ENCODE assay signal across 16 cellular contexts in the genomic region with DNA sequence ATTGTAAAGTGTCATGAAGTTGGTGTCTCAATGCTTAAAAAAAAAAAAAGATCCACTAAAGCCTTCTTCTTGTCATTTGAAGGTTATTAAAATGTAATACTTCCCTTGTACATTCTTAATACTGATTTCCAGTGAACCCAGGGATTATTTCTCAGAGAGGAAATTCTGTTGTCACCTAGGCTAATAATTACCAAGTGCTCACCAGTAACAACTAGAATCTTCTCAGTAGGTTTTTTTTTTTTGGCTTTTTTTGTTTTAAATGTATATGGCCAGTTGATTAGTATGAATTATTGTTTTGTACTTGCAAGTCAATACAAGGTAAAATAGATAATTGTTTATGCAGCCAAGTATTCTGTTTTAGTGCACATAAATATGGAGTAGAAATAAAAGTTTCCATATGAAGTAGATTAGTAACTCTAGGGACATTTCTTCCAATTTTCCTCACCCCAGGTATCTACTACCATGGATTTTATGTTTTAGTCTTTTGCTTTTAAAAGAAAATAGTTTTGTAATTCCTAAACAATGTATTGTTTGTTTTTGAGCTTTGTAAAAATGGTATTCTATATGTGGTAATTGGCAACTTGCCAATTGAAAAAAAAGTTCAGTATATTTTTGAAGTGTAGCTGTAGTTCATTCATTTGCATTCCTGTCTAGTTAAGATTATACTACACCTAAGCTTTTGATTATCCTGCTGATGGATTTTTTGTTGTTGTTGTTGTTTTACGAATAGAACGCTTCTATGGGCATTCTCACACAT. TPM values are rescaled to one million over a fixed set of nuclear protein-coding genes. Genes with fewer than 3 reads are reported as not detected.
DNase-seq lines count a peak whose midpoint lies in the region; ATAC-seq and TF ChIP-seq lines count a peak whose summit lies in the region.
"Had no signal": no experiment of that assay in that cellular context is flagged by ENCODE, and none has a peak within 500 bp of the region (broad histone marks: within the 10 kb centered on the region; RNA-seq: fewer than 3 reads in every experiment).

No MANE protein-coding gene starts in this region.

- TF ChIP-seq RAD21 in SK-N-SH (IDR thresholded peaks at IDR 0.05; ENCODE audit: low read length), result no peak

- no peaks in the 10 kb centered on the region for H3K36me3 ChIP-seq in SK-N-SH (replicated peaks in 1 of 2; ENCODE audit: control insufficient read depth in 1 of 2, insufficient read depth in 2 of 2, low read length in 1 of 2)
- H3K36me3 ChIP-seq in right lobe of liver, result no peaks in the 10 kb centered on the region
- H3K36me3 ChIP-seq in tibial artery, result no peaks in the 10 kb centered on the region

- CTCF ChIA-PET in SK-N-SH (lab: Yijun Ruan, JAX), result no interaction called here

- H3K4me1 ChIP-seq in SK-N-SH (ENCODE audit: control insufficient read depth in 1 of 2, insufficient read depth in 2 of 2, low read depth in 1 of 2, low read length in 1 of 2) (peaks cover 25 to 47% of the 10 kb centered on the region in 2 experiments), right lobe of liver (peaks cover 0 to 15% (median 5%) of the 10 kb centered on the region in 4 donors), tibial artery (peaks cover 0 to 99% (median 31%) of the 10 kb centered on the region in 4 donors)

- H3K4me3 ChIP-seq in SK-N-SH (ENCODE audit: low read depth in 2 of 2, low read length in 1 of 2) (no peak overlapping the region), right lobe of liver (no peak overlapping the region), tibial artery (no peak overlapping the region)

- peak overlapping the region; percentile 30; the same call in 1 of the 2 replicates for H3K9ac ChIP-seq in SK-N-SH

- no peak for TF ChIP-seq EP300 in SK-N-SH (IDR thresholded peaks at IDR 0.05; ENCODE audit: borderline replicate concordance in 1 of 2, low read depth in 1 of 2, low read length in 1 of 2)

- peak overlapping the region in 1 of 2 experiments; percentile 85; a peak in 2 of 4 replicates for H3K27ac ChIP-seq in SK-N-SH (ENCODE audit: low read depth in 2 of 2, low read length in 1 of 2)
- peak overlapping the region; percentile 70 for H3K27ac ChIP-seq in VCaP
- H3K27ac ChIP-seq in right lobe of liver, result peak overlapping the region in 2 of 3 donors; percentile 50 to 69
- H3K27ac ChIP-seq in tibial artery, result peak overlapping the region; percentile 49 to 50

- 98% methylated on average over 2 of the region's 2 CpGs for WGBS in SK-N-SH (ENCODE audit: low lambda C conversion rate)
- WGBS in right lobe of liver (ENCODE audit: insufficient coverage, low coverage, low lambda C conversion rate, missing lambda C conversion rate), result 100% methylated on average over 2 of the region's 2 CpGs

- ATAC-seq in SK-N-SH treated with all-trans-retinoic acid at 6 μM for 48 hours (no peak), right lobe of liver (peak in 2 of 4 donors; percentile 55 to 60)
- ATAC-seq in stimulated activated naive CD8-positive, alpha-beta T cell treated with anti-CD3 and anti-CD28 coated beads, Interleukin-15, Interleukin-2, amounts not matched to agents 100 U/mL and 50 U/mL, for 24 hours, result no peak
- ATAC-seq: activated naive CD8-positive, alpha-beta T cell treated with anti-CD3 and anti-CD28 coated beads, Interleukin-2, amount 50 U/mL, for 24 hours had no signal

- POLR2A ChIA-PET in SK-N-SH (lab: Yijun Ruan, JAX), result no interaction called here

- H3F3A ChIP-seq in SK-N-SH (replicated peaks; ENCODE audit: insufficient read depth), result peaks cover 22% of the 10 kb centered on the region

- no peak overlapping the region for H2AFZ ChIP-seq in SK-N-SH (ENCODE audit: low read depth)

- H3K27me3 ChIP-seq in SK-N-SH (ENCODE audit: insufficient read depth), result no peaks in the 10 kb centered on the region
- no peaks in the 10 kb centered on the region for H3K27me3 ChIP-seq in right lobe of liver
- no peaks in the 10 kb centered on the region for H3K27me3 ChIP-seq in tibial artery

- H3K9me2 ChIP-seq in SK-N-SH, result no peaks in the 10 kb centered on the region

- no peak for DNase-seq in SK-N-SH
- no peak for DNase-seq in right lobe of liver
- no peak for DNase-seq in tibial artery
- no peak for DNase-seq in dedifferentiated amniotic fluid mesenchymal stem cell (ENCODE audit: extremely low spot score)
- no peak for DNase-seq in DMS153 (lab: John Stamatoyannopoulos, UW)
- no peak for DNase-seq in stimulated activated naive CD8-positive, alpha-beta T cell treated with anti-CD3 and anti-CD28 coated beads, Interleukin-15, Interleukin-2, amounts not matched to agents 100 U/mL and 50 U/mL, for 24 hours
- DNase-seq: 8988T; activated CD4-positive, alpha-beta T cell treated with anti-CD3 and anti-CD28 coated beads, Interleukin-2, amount 50 U/mL, for 48 hours; activated naive CD8-positive, alpha-beta T cell treated with anti-CD3 and anti-CD28 coated beads, Interleukin-2, amount 50 U/mL, for 24 hours; midbrain; NCI-H2081 treated with DMSO at 0.1 percent for 48 hours; SIG-M5; small intestine; stimulated activated naive CD4-positive, alpha-beta T cell treated with Interleukin-2 at 50 U/mL for 16 hours had no signal

- H4K20me1 ChIP-seq in SK-N-SH (ENCODE audit: insufficient read depth), result peaks cover 60% of the 10 kb centered on the region

- intact Hi-C loops in right lobe of liver (cut with DNase I), result no loop called here
- intact Hi-C loops in tibial artery (cut with DNase I; ENCODE audit: low total_unique reads), result no loop called here

- TF ChIP-seq POLR2A in right lobe of liver (IDR thresholded peaks at IDR 0.05), result no peak

- no peaks in the 10 kb centered on the region for H3K9me3 ChIP-seq in SK-N-SH
- H3K9me3 ChIP-seq in right lobe of liver, result no peaks in the 10 kb centered on the region
- no peaks in the 10 kb centered on the region for H3K9me3 ChIP-seq in tibial artery

- H3K4me2 ChIP-seq in SK-N-SH, result peak overlapping the region; percentile 37; the same call in 1 of the 2 replicates

- TF ChIP-seq CTCF in SK-N-SH (IDR thresholded peaks at IDR 0.05), result no peak
- no peak for TF ChIP-seq CTCF in VCaP (conservative IDR thresholded peaks at IDR 0.05)
- no peak for TF ChIP-seq CTCF in right lobe of liver (IDR thresholded peaks at IDR 0.05)
- no peak for TF ChIP-seq CTCF in tibial artery (IDR thresholded peaks at IDR 0.05)

- H3K79me2 ChIP-seq in SK-N-SH (ENCODE audit: insufficient read depth), result peaks cover 100% of the 10 kb centered on the region

TF ChIP-seq in SK-N-SH, 30 proteins besides CTCF, POLR2A, EP300 and RAD21:
- TF ChIP-seq MXI1 (IDR thresholded peaks at IDR 0.05; ENCODE audit: low read depth, low read length), result no peak
- TF ChIP-seq TEAD4 (IDR thresholded peaks at IDR 0.05; ENCODE audit: borderline replicate concordance, insufficient read depth), result no peak
- TF ChIP-seq NRF1 (IDR thresholded peaks at IDR 0.05; ENCODE audit: low read depth, low read length), result no peak
- peak; percentile 67; the same call in 1 of the 2 replicates for TF ChIP-seq NFIC (IDR thresholded peaks at IDR 0.05; ENCODE audit: borderline replicate concordance)
TF ChIP-seq in SK-N-SH: peak in this region for 1.

TF ChIP-seq in SK-N-SH treated with all-trans-retinoic acid at 6 μM for 48 hours, 23 proteins besides CTCF, POLR2A, EP300 and RAD21 (continues in another document):
- TF ChIP-seq OSR1 (CRISPR knock-in tag; IDR thresholded peaks at IDR 0.05) (no peak), TCF4 (CRISPR knock-in tag; IDR thresholded peaks at IDR 0.05; ENCODE audit: borderline replicate concordance) (no peak), ARNTL (CRISPR knock-in tag; IDR thresholded peaks at IDR 0.05; ENCODE audit: borderline replicate concordance, low read depth) (no peak), PPARA (CRISPR knock-in tag; IDR thresholded peaks at IDR 0.05; ENCODE audit: borderline replicate concordance) (no peak), ZNF8 (CRISPR knock-in tag; IDR thresholded peaks at IDR 0.05) (no peak), SNAI2 (CRISPR knock-in tag; IDR thresholded peaks at IDR 0.05) (no peak), ISL1 (CRISPR knock-in tag; IDR thresholded peaks at IDR 0.05) (no peak)
- TF ChIP-seq, protein P1, sequence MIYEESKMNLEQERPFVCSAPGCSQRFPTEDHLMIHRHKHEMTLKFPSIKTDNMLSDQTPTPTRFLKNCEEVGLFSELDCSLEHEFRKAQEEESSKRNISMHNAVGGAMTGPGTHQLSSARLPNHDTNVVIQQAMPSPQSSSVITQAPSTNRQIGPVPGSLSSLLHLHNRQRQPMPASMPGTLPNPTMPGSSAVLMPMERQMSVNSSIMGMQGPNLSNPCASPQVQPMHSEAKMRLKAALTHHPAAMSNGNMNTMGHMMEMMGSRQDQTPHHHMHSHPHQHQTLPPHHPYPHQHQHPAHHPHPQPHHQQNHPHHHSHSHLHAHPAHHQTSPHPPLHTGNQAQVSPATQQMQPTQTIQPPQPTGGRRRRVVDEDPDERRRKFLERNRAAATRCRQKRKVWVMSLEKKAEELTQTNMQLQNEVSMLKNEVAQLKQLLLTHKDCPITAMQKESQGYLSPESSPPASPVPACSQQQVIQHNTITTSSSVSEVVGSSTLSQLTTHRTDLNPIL (CRISPR knock-in tag; IDR thresholded peaks at IDR 0.05; ENCODE audit: low read depth), result no peak
- TF ChIP-seq, protein P2, sequence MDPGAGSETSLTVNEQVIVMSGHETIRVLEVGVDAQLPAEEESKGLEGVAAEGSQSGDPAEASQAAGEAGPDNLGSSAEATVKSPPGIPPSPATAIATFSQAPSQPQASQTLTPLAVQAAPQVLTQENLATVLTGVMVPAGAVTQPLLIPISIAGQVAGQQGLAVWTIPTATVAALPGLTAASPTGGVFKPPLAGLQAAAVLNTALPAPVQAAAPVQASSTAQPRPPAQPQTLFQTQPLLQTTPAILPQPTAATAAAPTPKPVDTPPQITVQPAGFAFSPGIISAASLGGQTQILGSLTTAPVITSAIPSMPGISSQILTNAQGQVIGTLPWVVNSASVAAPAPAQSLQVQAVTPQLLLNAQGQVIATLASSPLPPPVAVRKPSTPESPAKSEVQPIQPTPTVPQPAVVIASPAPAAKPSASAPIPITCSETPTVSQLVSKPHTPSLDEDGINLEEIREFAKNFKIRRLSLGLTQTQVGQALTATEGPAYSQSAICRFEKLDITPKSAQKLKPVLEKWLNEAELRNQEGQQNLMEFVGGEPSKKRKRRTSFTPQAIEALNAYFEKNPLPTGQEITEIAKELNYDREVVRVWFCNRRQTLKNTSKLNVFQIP (CRISPR knock-in tag; IDR thresholded peaks at IDR 0.05; ENCODE audit: borderline replicate concordance, low read depth), result no peak

RNA-seq across cellular contexts. Expression of a gene that starts 21.9 kb away (rescaled TPM):
- polyA plus RNA-seq in SK-N-SH (2012; rRNA removed), result 90.4 and 101 TPM in 2 replicates
- polyA plus RNA-seq in SK-N-SH (2012; cell fraction: cytosol; rRNA removed), result 123 and 125 TPM in 2 replicates
- 56.1 and 106 TPM in 2 replicates for polyA plus RNA-seq in SK-N-SH (2012; cell fraction: nucleus; rRNA removed)
- total RNA-seq in right lobe of liver, result 10 to 100 TPM; 18.5 to 53.2 (median 28.0) TPM
